In genomic region chr3:134677196-134677986, GRCh38 we compare ENCODE assay signal across 8 cellular contexts. TPM values are rescaled to one million over a fixed set of nuclear protein-coding genes. Genes with fewer than 3 reads are reported as not detected.
DNase-seq lines count a peak whose midpoint lies in the region; ATAC-seq and TF ChIP-seq lines count a peak whose summit lies in the region.

No MANE protein-coding gene starts in this region.

- no peaks in the 10 kb centered on the region for H3K4me1 Mint-ChIP-seq in activated naive CD8-positive, alpha-beta T cell treated with anti-CD3 and anti-CD28 coated beads, Interleukin-2, amount 50 U/mL, for 24 hours

- ATAC-seq in activated naive CD8-positive, alpha-beta T cell treated with anti-CD3 and anti-CD28 coated beads, Interleukin-2, amount 50 U/mL, for 24 hours: peak; percentile 46
- ATAC-seq in GM21447 (IDR thresholded peaks at IDR 0.05; ENCODE audit: unreplicated experiment) (no peak), HG02852 (IDR thresholded peaks at IDR 0.05; ENCODE audit: unreplicated experiment) (no peak)

- H3K9me3 ChIP-seq in BE2C (0 out of 2 replicates have a peak, but pooled peaks cover 3% of the 10 kb centered on the region), HAP-1 (no peaks in the 10 kb centered on the region; the same call in 1 of the 2 replicates)

- H3K36me3 ChIP-seq in BE2C: no peaks in the 10 kb centered on the region
- H3K36me3 ChIP-seq in HAP-1 (replicated peaks): no peaks in the 10 kb centered on the region
- no peaks in the 10 kb centered on the region for H3K36me3 ChIP-seq in kidney epithelial cell (ENCODE audit: control insufficient read depth, insufficient read depth, low read length)

- in situ Hi-C loops in HAP-1 (cut with MboI; ENCODE audit: low sequenced_read_pairs): no loop called here

- TF ChIP-seq CTCF in BE2C (IDR thresholded peaks at IDR 0.05; ENCODE audit: low read depth, low read length) (peak; percentile 58), kidney epithelial cell (IDR thresholded peaks at IDR 0.05; ENCODE audit: insufficient read depth, low read length, poor library complexity, severe bottlenecking) (peak; percentile 47)

- H3K4me3 Mint-ChIP-seq in activated naive CD8-positive, alpha-beta T cell treated with anti-CD3 and anti-CD28 coated beads, Interleukin-2, amount 50 U/mL, for 24 hours: no peak overlapping the region

- H3K27ac Mint-ChIP-seq in activated naive CD8-positive, alpha-beta T cell treated with anti-CD3 and anti-CD28 coated beads, Interleukin-2, amount 50 U/mL, for 24 hours: no peak overlapping the region

- H3K4me3 ChIP-seq in BE2C (ENCODE audit: low read depth, low read length) (no peak overlapping the region), HAP-1 (no peak overlapping the region), kidney epithelial cell (ENCODE audit: low read depth, low read length) (no peak overlapping the region)

- DNase-seq in BE2C (no peak), HAP-1 (ENCODE audit: low spot score in 2 of 2) (peak; percentile 14 to 69), kidney epithelial cell (ENCODE audit: low read depth) (no peak), foreskin melanocyte (no peak), GM03348 (ENCODE audit: low spot score) (no peak)
- DNase-seq in activated naive CD8-positive, alpha-beta T cell treated with anti-CD3 and anti-CD28 coated beads, Interleukin-2, amount 50 U/mL, for 24 hours: peak; percentile 3

- no peaks in the 10 kb centered on the region for H3K4me1 ChIP-seq in BE2C
- H3K4me1 ChIP-seq in HAP-1: no peaks in the 10 kb centered on the region

- H3K27me3 Mint-ChIP-seq in activated naive CD8-positive, alpha-beta T cell treated with anti-CD3 and anti-CD28 coated beads, Interleukin-2, amount 50 U/mL, for 24 hours: no peaks in the 10 kb centered on the region

- peaks cover 9% of the 10 kb centered on the region for H3K36me3 Mint-ChIP-seq in activated naive CD8-positive, alpha-beta T cell treated with anti-CD3 and anti-CD28 coated beads, Interleukin-2, amount 50 U/mL, for 24 hours (ENCODE audit: low read depth)

- H3K27me3 ChIP-seq in BE2C (no peaks in the 10 kb centered on the region), HAP-1 (ENCODE audit: low read depth) (no peaks in the 10 kb centered on the region), kidney epithelial cell (ENCODE audit: control insufficient read depth, insufficient read depth, low read length) (no peaks in the 10 kb centered on the region)

- peaks cover 22% of the 10 kb centered on the region for H3K9me3 Mint-ChIP-seq in activated naive CD8-positive, alpha-beta T cell treated with anti-CD3 and anti-CD28 coated beads, Interleukin-2, amount 50 U/mL, for 24 hours

RNA-seq across cellular contexts. Expression of gene KY, which starts 26.6 kb away (rescaled TPM):
- polyA plus RNA-seq in BE2C (2012; ENCODE audit: insufficient read depth, insufficient read length, low read depth): not detected
- total RNA-seq in kidney epithelial cell: 0.04 and 0.27 TPM in 2 replicates

Comparison
In these comparisons a context has a peak if more than half of its experiments do, and no peak if none do; other contexts are left out.
1. DNase-seq: peak in HAP-1 (2 of 2) and activated naive CD8-positive, alpha-beta T cell treated with anti-CD3 and anti-CD28 coated beads, Interleukin-2, amount 50 U/mL, for 24 hours (single experiment); none in BE2C (single experiment), kidney epithelial cell (single experiment), foreskin melanocyte (single experiment) and GM03348 (single experiment).